In the genomic region with DNA sequence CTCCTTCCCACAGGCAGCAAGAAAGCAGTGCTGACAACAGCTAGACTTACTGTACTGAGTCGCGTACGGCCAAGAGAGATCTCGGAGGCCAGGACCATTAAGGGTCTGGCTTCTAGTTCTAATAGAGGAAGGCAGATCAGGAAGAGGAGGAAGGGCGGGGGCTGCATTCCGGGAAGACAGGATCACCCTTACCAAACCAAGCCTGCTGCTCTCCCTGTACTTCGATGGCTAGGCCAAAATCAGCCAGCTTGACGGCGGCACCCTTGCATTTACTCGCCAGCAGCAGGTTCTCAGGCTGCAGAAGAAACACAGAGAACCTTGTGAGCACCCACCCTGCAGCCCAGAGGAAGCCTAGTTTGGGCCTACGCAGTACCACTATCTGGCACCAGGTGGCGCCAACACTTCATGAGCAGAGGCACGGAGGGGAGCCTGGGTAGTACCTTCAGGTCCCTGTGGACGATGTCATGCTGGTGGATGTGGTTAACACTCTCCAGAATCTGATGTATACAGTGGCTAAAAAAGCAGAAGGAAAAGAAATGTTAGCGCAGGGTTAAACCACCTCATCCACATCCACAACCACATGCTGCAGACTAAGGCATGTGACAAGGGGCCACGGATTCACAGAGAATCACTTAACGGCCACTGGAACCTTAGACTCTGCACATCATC, we compare ENCODE assay signal across 8 cellular contexts. TPM values are rescaled to one million over a fixed set of nuclear protein-coding genes. Genes with fewer than 3 reads are reported as not detected.
DNase-seq lines count a peak whose midpoint lies in the region; ATAC-seq, FAIRE-seq and TF ChIP-seq lines count a peak whose summit lies in the region.

No MANE protein-coding gene starts in this region.

- H3K4me1 ChIP-seq in Karpas-422 (ENCODE audit: low read length) (peaks cover 8% of the 10 kb centered on the region), pancreas (no peaks in the 10 kb centered on the region), tibial artery (peaks cover 0 to 52% (median 45%) of the 10 kb centered on the region in 4 donors)

- no peaks in the 10 kb centered on the region for H3K9me3 ChIP-seq in Karpas-422 (ENCODE audit: low read length)
- no peaks in the 10 kb centered on the region for H3K9me3 ChIP-seq in pancreas
- H3K9me3 ChIP-seq in tibial artery: no peaks in the 10 kb centered on the region

- H2AFZ ChIP-seq in Karpas-422 (ENCODE audit: low read length): no peak overlapping the region

- no peaks in the 10 kb centered on the region for H3K9me2 ChIP-seq in Karpas-422 (replicated peaks; ENCODE audit: insufficient read depth, low read length)

- H4K20me1 ChIP-seq in Karpas-422 (ENCODE audit: insufficient read depth, low read depth, low read length): no peaks in the 10 kb centered on the region

- intact Hi-C loops in pancreas (cut with DNase I) (loop anchor here in 1 of 3 donors (5.0 kb wide), 1 partner anchor 33 kb away; no protein-coding TSS in a partner anchor), tibial artery (cut with DNase I; ENCODE audit: low total_unique reads) (loop anchor here (1.0 kb wide), 1 partner anchor 30 kb away; no protein-coding TSS in a partner anchor)

- H3K4me3 ChIP-seq in Karpas-422 (ENCODE audit: low read length): no peak overlapping the region; the same call in 1 of the 2 replicates
- no peak overlapping the region for H3K4me3 ChIP-seq in pancreas
- H3K4me3 ChIP-seq in tibial artery: no peak overlapping the region

- ATAC-seq in GM21786 (IDR thresholded peaks at IDR 0.05; ENCODE audit: unreplicated experiment): peak; percentile 95
- ATAC-seq in pancreas: peak; percentile 90 to 98 (median 96)

- peak; percentile 84 for DNase-seq in G401 (ENCODE audit: low spot score)
- DNase-seq in Karpas-422: peak; percentile 96
- peak; percentile 72 for DNase-seq in SK-N-DZ (ENCODE audit: low spot score)
- peak; percentile 92 for DNase-seq in activated naive CD4-positive, alpha-beta T cell treated with Interleukin-2 at 50 U/mL for 16 hours
- DNase-seq in glomerular endothelial cell (ENCODE audit: extremely low read depth, low read depth, low spot score): peak; percentile 47
- DNase-seq in pancreas: peak; percentile 65 to 96 (median 83)
- DNase-seq in tibial artery: peak; percentile 86 to 91

- peak overlapping the region; percentile 50 for H3K4me2 ChIP-seq in Karpas-422 (ENCODE audit: low read depth, low read length, poor library complexity, severe bottlenecking)

- TF ChIP-seq CTCF in pancreas (IDR thresholded peaks at IDR 0.05): peak; percentile 97 to 99 (median 98)
- peak; percentile 100 for TF ChIP-seq CTCF in tibial artery (IDR thresholded peaks at IDR 0.05)

- peaks cover 26% of the 10 kb centered on the region for H3K36me3 ChIP-seq in Karpas-422 (ENCODE audit: insufficient read depth, low read length)
- H3K36me3 ChIP-seq in pancreas: peaks cover 0 to 7% (median 0%) of the 10 kb centered on the region in 3 donors
- H3K36me3 ChIP-seq in tibial artery: peaks cover 50 to 73% (median 72%) of the 10 kb centered on the region in 3 donors

- peak overlapping the region; percentile 60 for H3K27ac ChIP-seq in Karpas-422 (ENCODE audit: low read length)
- no peak overlapping the region for H3K27ac ChIP-seq in pancreas
- peak overlapping the region; percentile 86 to 88 for H3K27ac ChIP-seq in tibial artery

- peak overlapping the region; percentile 28 for H3K9ac ChIP-seq in Karpas-422 (ENCODE audit: low read length)

- H3K27me3 ChIP-seq in Karpas-422 (ENCODE audit: low read length): no peaks in the 10 kb centered on the region
- no peaks in the 10 kb centered on the region for H3K27me3 ChIP-seq in pancreas
- H3K27me3 ChIP-seq in tibial artery: no peaks in the 10 kb centered on the region

- in situ Hi-C loops in G401 (cut with HindIII; ENCODE audit: low sequenced_read_pairs): no loop called here

- peaks cover 3% of the 10 kb centered on the region; the same call in 1 of the 2 replicates for H3K79me2 ChIP-seq in Karpas-422 (ENCODE audit: low read length)

- no peak for FAIRE-seq in pancreas (lab: Jason Lieb, UNC)

- WGBS in pancreas, 2 donors: 34 to 35% methylated on average over 17 of the region's 17 CpGs

RNA-seq across cellular contexts. Expression of a gene that starts 25.4 kb away (rescaled TPM):
- total RNA-seq in G401 (2014; rRNA removed; shearing (Covaris generic)): 9.0 and 11.8 TPM in 2 replicates
- total RNA-seq in Karpas-422 (2014; rRNA removed; shearing (Covaris generic); ENCODE audit: low replicate concordance): 28.2 and 33.5 TPM in 2 replicates
- polyA plus RNA-seq in SK-N-DZ (2014; cell fraction: cytosol; rRNA removed): 50.3 and 68.4 TPM in 2 replicates
- polyA plus RNA-seq in SK-N-DZ (2014; cell fraction: nucleus; rRNA removed): 118 and 135 TPM in 2 replicates
- 24.5 and 28.8 TPM in 2 replicates for total RNA-seq in glomerular endothelial cell
- 10 to 100 TPM in 1 of 6 donors, 1 to 10 TPM in 5; 5.3 to 10.5 (median 7.6) TPM for total RNA-seq in pancreas
- polyA plus RNA-seq in pancreas: 10 to 100 TPM in 1 of 2 donors, 1 to 10 TPM in 1; 9.0 to 18.4 TPM

RNA-seq across cellular contexts. Expression of a gene that starts 37.6 kb away (rescaled TPM):
- total RNA-seq in G401 (2014; rRNA removed; shearing (Covaris generic)): 3.7 and 6.9 TPM in 2 replicates
- total RNA-seq in Karpas-422 (2014; rRNA removed; shearing (Covaris generic); ENCODE audit: low replicate concordance): 38.2 and 47.0 TPM in 2 replicates
- 21.1 and 22.4 TPM in 2 replicates for polyA plus RNA-seq in SK-N-DZ (2014; cell fraction: cytosol; rRNA removed)
- polyA plus RNA-seq in SK-N-DZ (2014; cell fraction: nucleus; rRNA removed): 34.4 and 36.5 TPM in 2 replicates
- 27.9 and 35.1 TPM in 2 replicates for total RNA-seq in glomerular endothelial cell
- total RNA-seq in pancreas: 10 to 100 TPM in 3 of 6 donors, 1 to 10 TPM in 3; 7.8 to 20.5 (median 10.2) TPM
- 10 to 100 TPM; 12.6 to 17.7 TPM for polyA plus RNA-seq in pancreas

Comparison
In these comparisons a context has a peak if more than half of its experiments do, and no peak if none do; other contexts are left out.
1. H3K27ac ChIP-seq: peak in Karpas-422 (single experiment) and tibial artery (2 of 2); none in pancreas (0 of 4).
2. Peak in every context shown above with its lines, with median percentiles within 50 percentile points of each other: DNase-seq.